21 cellular contexts compared by ENCODE assay signal in genomic region chr3:24843955-24844354, GRCh38.
DNase-seq lines count a peak whose midpoint lies in the region; ATAC-seq, FAIRE-seq and TF ChIP-seq lines count a peak whose summit lies in the region.
"Had no signal": no experiment of that assay in that cellular context is flagged by ENCODE, and none has a peak within 500 bp of the region (broad histone marks: within the 10 kb centered on the region; RNA-seq: fewer than 3 reads in every experiment).

No MANE protein-coding gene starts in this region.

- H3K27ac ChIP-seq in SK-N-SH (ENCODE audit: low read depth in 2 of 2, low read length in 1 of 2), result no peak overlapping the region
- H3K27ac ChIP-seq in hepatocyte, result no peak overlapping the region
- no peak overlapping the region for H3K27ac ChIP-seq in transverse colon
- H3K27ac ChIP-seq: RWPE1 had no signal

- CTCF ChIA-PET in SK-N-SH (lab: Yijun Ruan, JAX), result no interaction called here

- TF ChIP-seq CTCF in SK-N-SH (IDR thresholded peaks at IDR 0.05) (no peak), hepatocyte (IDR thresholded peaks at IDR 0.05; ENCODE audit: poor library complexity) (no peak), transverse colon (IDR thresholded peaks at IDR 0.05) (no peak)

- in situ Hi-C loops in transverse colon (cut with MboI; ENCODE audit: low pct_ligation_motif_present in 1 of 4, low pct_unique_long_range_greater_than_20kb in 1 of 4, low sequenced_read_pairs in 3 of 4), result no loop called here
- in situ Hi-C loops in G401 (cut with HindIII; ENCODE audit: low sequenced_read_pairs), result no loop called here

- no peaks in the 10 kb centered on the region for H3K27me3 ChIP-seq in SK-N-SH (ENCODE audit: insufficient read depth)
- no peaks in the 10 kb centered on the region for H3K27me3 ChIP-seq in hepatocyte
- H3K27me3 ChIP-seq in transverse colon, result no peaks in the 10 kb centered on the region

- FAIRE-seq in urothelium cell line (lab: Jason Lieb, UNC), result no peak
- FAIRE-seq: GM12891, H1 had no signal

- H3K4me2 ChIP-seq in SK-N-SH (no peak overlapping the region), hepatocyte (no peak overlapping the region)

- H3K9me2 ChIP-seq in SK-N-SH (0 out of 2 replicates have a peak, but pooled peaks cover 3% of the 10 kb centered on the region), hepatocyte (replicated peaks; ENCODE audit: insufficient read depth) (no peaks in the 10 kb centered on the region)

- WGBS in SK-N-SH (ENCODE audit: low lambda C conversion rate), result 34% methylated on average over 2 of the region's 2 CpGs
- WGBS in hepatocyte (ENCODE audit: low lambda C conversion rate, missing lambda C conversion rate), result 54% methylated on average over 2 of the region's 2 CpGs
- 38% methylated on average over 2 of the region's 2 CpGs; no CpG with 5 or more reads in 1 of the 2 donors for WGBS in transverse colon (ENCODE audit: low coverage in 1 of 2), 2 donors

- no peaks in the 10 kb centered on the region for H4K20me1 ChIP-seq in SK-N-SH (ENCODE audit: insufficient read depth)
- no peaks in the 10 kb centered on the region for H4K20me1 ChIP-seq in hepatocyte (ENCODE audit: insufficient read depth, poor library complexity, severe bottlenecking)

- H3K9ac ChIP-seq in SK-N-SH, result no peak overlapping the region

- TF ChIP-seq POLR2A in transverse colon (IDR thresholded peaks at IDR 0.05), result no peak

- H3K4me1 ChIP-seq in SK-N-SH (ENCODE audit: control insufficient read depth in 1 of 2, insufficient read depth in 2 of 2, low read depth in 1 of 2, low read length in 1 of 2) (peaks cover 0 to 4% of the 10 kb centered on the region in 2 experiments; a peak in 1 of 4 replicates), hepatocyte (ENCODE audit: insufficient read depth) (no peaks in the 10 kb centered on the region), transverse colon (peaks cover 0 to 4% (median 0%) of the 10 kb centered on the region in 4 donors)

- H3K36me3 ChIP-seq in SK-N-SH (replicated peaks in 1 of 2; ENCODE audit: control insufficient read depth in 1 of 2, insufficient read depth in 2 of 2, low read length in 1 of 2) (no peaks in the 10 kb centered on the region), hepatocyte (replicated peaks; ENCODE audit: insufficient read depth, low read depth) (no peaks in the 10 kb centered on the region), transverse colon (no peaks in the 10 kb centered on the region)

- TF ChIP-seq EP300 in SK-N-SH (IDR thresholded peaks at IDR 0.05; ENCODE audit: borderline replicate concordance in 1 of 2, low read depth in 1 of 2, low read length in 1 of 2) (no peak; a peak in 1 of 4 replicates), transverse colon (IDR thresholded peaks at IDR 0.05; ENCODE audit: low read depth) (no peak)

- no peak for TF ChIP-seq RAD21 in SK-N-SH (IDR thresholded peaks at IDR 0.05; ENCODE audit: low read length)

- H3K9me3 ChIP-seq in SK-N-SH, result no peaks in the 10 kb centered on the region
- no peaks in the 10 kb centered on the region for H3K9me3 ChIP-seq in hepatocyte (ENCODE audit: low read depth)
- H3K9me3 ChIP-seq in transverse colon, result no peaks in the 10 kb centered on the region

- H2AFZ ChIP-seq in SK-N-SH (ENCODE audit: low read depth) (no peak overlapping the region), hepatocyte (no peak overlapping the region)

- POLR2A ChIA-PET in SK-N-SH (lab: Yijun Ruan, JAX), result no interaction called here

- H3F3A ChIP-seq in SK-N-SH (replicated peaks; ENCODE audit: insufficient read depth), result no peaks in the 10 kb centered on the region

- no peak for DNase-seq in SK-N-SH
- DNase-seq in NCI-H446 treated with DMSO at 0.1 percent for 48 hours (lab: John Stamatoyannopoulos, UW), result peak; percentile 94
- DNase-seq in hepatocyte (ENCODE audit: low spot score), result peak; percentile 9
- DNase-seq in transverse colon, result peak; percentile 12
- no peak for DNase-seq in urothelium cell line (ENCODE audit: low spot score)
- DNase-seq in G401 (ENCODE audit: low spot score), result no peak
- no peak for DNase-seq in EL
- DNase-seq: CD4-positive, CD25-positive, alpha-beta regulatory T cell; GF-D8; HCEC 1CT; KBM-7; MM.1S; NCI-H2081; NCI-H510A; NCI-H774; SHP77; SW 1271 had no signal

- intact Hi-C loops in transverse colon (cut with DNase I; ENCODE audit: low total_unique reads), result no loop called here

- no peak overlapping the region for H3K4me3 ChIP-seq in SK-N-SH (ENCODE audit: low read depth in 2 of 2, low read length in 1 of 2)
- no peak overlapping the region for H3K4me3 ChIP-seq in hepatocyte
- no peak overlapping the region for H3K4me3 ChIP-seq in transverse colon

- ATAC-seq in SK-N-SH treated with all-trans-retinoic acid at 6 μM for 48 hours, result no peak

- H3K79me2 ChIP-seq in SK-N-SH (ENCODE audit: insufficient read depth) (no peaks in the 10 kb centered on the region), hepatocyte (no peaks in the 10 kb centered on the region)

TF ChIP-seq in SK-N-SH treated with all-trans-retinoic acid at 6 μM for 48 hours, 23 proteins besides CTCF, POLR2A, EP300 and RAD21:
- TF ChIP-seq ZNF565 (CRISPR knock-in tag; conservative IDR thresholded peaks at IDR 0.05; ENCODE audit: low read depth) (no peak), TCF4 (CRISPR knock-in tag; IDR thresholded peaks at IDR 0.05; ENCODE audit: borderline replicate concordance) (peak; percentile 55)

TF ChIP-seq in SK-N-SH, 30 proteins besides CTCF, POLR2A, EP300 and RAD21:
- TF ChIP-seq TEAD4 (IDR thresholded peaks at IDR 0.05; ENCODE audit: borderline replicate concordance, insufficient read depth) (no peak), PBX3 (IDR thresholded peaks at IDR 0.05) (no peak), SMC3 (IDR thresholded peaks at IDR 0.05; ENCODE audit: low read depth, low read length) (no peak), POLR2AphosphoS5 (IDR thresholded peaks at IDR 0.05; ENCODE audit: low read depth, low read length) (no peak), NFIC (IDR thresholded peaks at IDR 0.05; ENCODE audit: borderline replicate concordance) (no peak)

Comparison
In these comparisons a context has a peak if more than half of its experiments do, and no peak if none do; other contexts are left out.
1. DNase-seq: peak in NCI-H446 treated with DMSO at 0.1 percent for 48 hours (single experiment), hepatocyte (single experiment) and transverse colon (single experiment); none in SK-N-SH (single experiment), urothelium cell line (single experiment), G401 (single experiment) and EL (single experiment).